Comparison of ENCODE assay signal across 5 cellular contexts in genomic region chr6:70638468-70638867, GRCh38.
"Had no signal": no experiment of that assay in that cellular context is flagged by ENCODE, and none has a peak within 500 bp of the region (broad histone marks: within the 10 kb centered on the region; RNA-seq: fewer than 3 reads in every experiment).

No MANE protein-coding gene starts in this region.

- H3K4me2 ChIP-seq: GM23338 had no signal

- H3K4me3 ChIP-seq: GM23338, K562 had no signal

- H2AFZ ChIP-seq: GM23338 had no signal

- ATAC-seq: GM23338, K562 had no signal

- DNase-seq: H9, HCEC 1CT, IMR-90 had no signal
